Comparison of ENCODE assay signal across 1 cellular context in the genomic region with DNA sequence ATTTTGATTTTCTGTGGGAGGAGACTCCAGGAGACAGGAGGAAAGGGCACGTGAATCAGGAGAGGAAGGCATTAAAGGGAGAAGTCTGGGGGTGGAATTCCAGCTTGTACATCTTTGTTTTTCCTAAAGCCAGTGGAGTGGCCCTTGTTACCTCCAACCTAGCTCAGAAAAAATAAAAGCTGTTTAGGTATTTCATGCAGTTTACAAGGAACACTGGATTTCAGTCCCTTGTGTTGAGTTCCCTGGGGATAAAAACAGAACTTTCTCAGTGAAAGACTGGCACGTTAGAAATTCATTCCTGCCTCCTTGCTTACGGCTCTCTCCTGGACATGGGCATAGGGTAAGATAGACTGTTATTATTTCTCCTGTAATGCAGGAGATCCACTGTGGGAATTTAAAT.
TF ChIP-seq lines count a peak whose summit lies in the region.

No MANE protein-coding gene starts in this region.

TF ChIP-seq in HCT116, 20 proteins besides CTCF, POLR2A, EP300 and RAD21 (continued from another document):
- TF ChIP-seq REST (IDR thresholded peaks at IDR 0.05; ENCODE audit: low read depth), result no peak
- TF ChIP-seq POLR2AphosphoS5 (IDR thresholded peaks at IDR 0.05; ENCODE audit: low read depth, low read length), result no peak
- TF ChIP-seq SRF (IDR thresholded peaks at IDR 0.05; ENCODE audit: low read depth), result no peak
- no peak for TF ChIP-seq ZFX (IDR thresholded peaks at IDR 0.05)
- TF ChIP-seq, protein P1, sequence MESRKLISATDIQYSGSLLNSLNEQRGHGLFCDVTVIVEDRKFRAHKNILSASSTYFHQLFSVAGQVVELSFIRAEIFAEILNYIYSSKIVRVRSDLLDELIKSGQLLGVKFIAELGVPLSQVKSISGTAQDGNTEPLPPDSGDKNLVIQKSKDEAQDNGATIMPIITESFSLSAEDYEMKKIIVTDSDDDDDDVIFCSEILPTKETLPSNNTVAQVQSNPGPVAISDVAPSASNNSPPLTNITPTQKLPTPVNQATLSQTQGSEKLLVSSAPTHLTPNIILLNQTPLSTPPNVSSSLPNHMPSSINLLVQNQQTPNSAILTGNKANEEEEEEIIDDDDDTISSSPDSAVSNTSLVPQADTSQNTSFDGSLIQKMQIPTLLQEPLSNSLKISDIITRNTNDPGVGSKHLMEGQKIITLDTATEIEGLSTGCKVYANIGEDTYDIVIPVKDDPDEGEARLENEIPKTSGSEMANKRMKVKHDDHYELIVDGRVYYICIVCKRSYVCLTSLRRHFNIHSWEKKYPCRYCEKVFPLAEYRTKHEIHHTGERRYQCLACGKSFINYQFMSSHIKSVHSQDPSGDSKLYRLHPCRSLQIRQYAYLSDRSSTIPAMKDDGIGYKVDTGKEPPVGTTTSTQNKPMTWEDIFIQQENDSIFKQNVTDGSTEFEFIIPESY (IDR thresholded peaks at IDR 0.05; ENCODE audit: extremely low read depth, insufficient replicate concordance, low read length), result no peak
- TF ChIP-seq EGR1 (IDR thresholded peaks at IDR 0.05; ENCODE audit: low read depth), result no peak
- TF ChIP-seq TCF7L2 (IDR thresholded peaks at IDR 0.05; ENCODE audit: borderline replicate concordance, extremely low read depth, insufficient read depth, insufficient read length), result no peak
- TF ChIP-seq YY1 (IDR thresholded peaks at IDR 0.05; ENCODE audit: extremely low read depth, insufficient replicate concordance, low read depth, low read length), result no peak
- no peak for TF ChIP-seq FOSL1 (IDR thresholded peaks at IDR 0.05; ENCODE audit: low read depth)
- TF ChIP-seq, protein P2, sequence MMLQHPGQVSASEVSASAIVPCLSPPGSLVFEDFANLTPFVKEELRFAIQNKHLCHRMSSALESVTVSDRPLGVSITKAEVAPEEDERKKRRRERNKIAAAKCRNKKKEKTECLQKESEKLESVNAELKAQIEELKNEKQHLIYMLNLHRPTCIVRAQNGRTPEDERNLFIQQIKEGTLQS (IDR thresholded peaks at IDR 0.05), result no peak
- no peak for TF ChIP-seq SIN3A (IDR thresholded peaks at IDR 0.05; ENCODE audit: low read depth)
- TF ChIP-seq ELF1 (IDR thresholded peaks at IDR 0.05; ENCODE audit: borderline replicate concordance, low read depth), result no peak
- TF ChIP-seq EZH2phosphoT487 (IDR thresholded peaks at IDR 0.05; ENCODE audit: borderline replicate concordance), result no peak
- TF ChIP-seq, protein P3, sequence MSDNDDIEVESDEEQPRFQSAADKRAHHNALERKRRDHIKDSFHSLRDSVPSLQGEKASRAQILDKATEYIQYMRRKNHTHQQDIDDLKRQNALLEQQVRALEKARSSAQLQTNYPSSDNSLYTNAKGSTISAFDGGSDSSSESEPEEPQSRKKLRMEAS (IDR thresholded peaks at IDR 0.05), result no peak
- no peak for TF ChIP-seq SP1 (IDR thresholded peaks at IDR 0.05; ENCODE audit: low read depth)
- no peak for TF ChIP-seq CBX3 (IDR thresholded peaks at IDR 0.05; ENCODE audit: low read depth)
